14 cellular contexts compared by ENCODE assay signal in genomic region chr20:1881240-1881835, GRCh38. TPM values are rescaled to one million over a fixed set of nuclear protein-coding genes. Genes with fewer than 3 reads are reported as not detected.
DNase-seq lines count a peak whose midpoint lies in the region; ATAC-seq, FAIRE-seq and TF ChIP-seq lines count a peak whose summit lies in the region.
"Had no signal": no experiment of that assay in that cellular context is flagged by ENCODE, and none has a peak within 500 bp of the region (broad histone marks: within the 10 kb centered on the region; RNA-seq: fewer than 3 reads in every experiment).

No MANE protein-coding gene starts in this region.

- H3K4me1 ChIP-seq in small intestine (ENCODE audit: control insufficient read depth in 2 of 2, insufficient read depth in 1 of 2, low read depth in 1 of 2, low read length in 1 of 2) = peaks cover 0 to 4% of the 10 kb centered on the region in 2 donors

- WGBS in small intestine, 3 donors = 33 to 49% (median 42%) methylated on average over 9 to 12 of the region's 12 CpGs

- peak; percentile 73 to 90 for DNase-seq in NCI-H446 (lab: John Stamatoyannopoulos, UW)
- peak in 3 of 10 donors; percentile 46 to 73 (median 69) for DNase-seq in dorsolateral prefrontal cortex
- DNase-seq in left lobe of liver (ENCODE audit: low spot score) = peak; percentile 97
- DNase-seq in small intestine = peak; percentile 46
- DNase-seq in urothelium cell line (ENCODE audit: low spot score) = no peak
- no peak for DNase-seq in NCI-H1092 (lab: John Stamatoyannopoulos, UW)
- no peak for DNase-seq in retina
- DNase-seq: activated CD4-positive, alpha-beta T cell treated with anti-CD3 and anti-CD28 coated beads, Interleukin-2, amount 50 U/mL, for 1 hour; CD4-positive, CD25-positive, alpha-beta regulatory T cell; ovary had no signal

- intact Hi-C loops in dorsolateral prefrontal cortex (cut with DNase I) = no loop called here

- H3K4me3 ChIP-seq in dorsolateral prefrontal cortex = no peak overlapping the region
- H3K4me3 ChIP-seq in small intestine (ENCODE audit: low read depth in 1 of 2, low read length in 2 of 2) = no peak overlapping the region
- H3K4me3 ChIP-seq: coronary artery, esophagus muscularis mucosa, ovary, SJSA1 had no signal

- H3K9me3 ChIP-seq in small intestine (ENCODE audit: control insufficient read depth, low read depth) = no peaks in the 10 kb centered on the region
- H3K9me3 ChIP-seq: esophagus muscularis mucosa, ovary, SJSA1 had no signal

- H3K36me3 ChIP-seq in small intestine (ENCODE audit: control insufficient read depth in 2 of 2, insufficient read depth in 2 of 2, low read length in 2 of 2) = no peaks in the 10 kb centered on the region
- H3K36me3 ChIP-seq: esophagus muscularis mucosa, ovary, SJSA1 had no signal

- no peaks in the 10 kb centered on the region for H3K27me3 ChIP-seq in dorsolateral prefrontal cortex
- no peaks in the 10 kb centered on the region for H3K27me3 ChIP-seq in small intestine (ENCODE audit: control insufficient read depth in 2 of 2, insufficient read depth in 2 of 2, low read length in 2 of 2)
- H3K27me3 ChIP-seq: ovary, SJSA1 had no signal

- peak in 35 of 56 donors; percentile 5 to 60 (median 29) for TF ChIP-seq CTCF in dorsolateral prefrontal cortex (IDR thresholded peaks at IDR 0.05 in 54 of 56, conservative IDR thresholded peaks at IDR 0.05 in 2 of 56; ENCODE audit: low read depth in 1 of 56, partially characterized antibody in 56 of 56)

- FAIRE-seq in small intestine (lab: Jason Lieb, UNC) (no peak), urothelium cell line (lab: Jason Lieb, UNC) (no peak)

- ATAC-seq in left lobe of liver = peak; percentile 90

- H3K27ac ChIP-seq in dorsolateral prefrontal cortex (peak overlapping the region in 52 of 59 donors; percentile 2 to 80 (median 58)), small intestine (ENCODE audit: low read depth in 1 of 2, low read length in 1 of 2) (peak overlapping the region in 1 of 2 donors; percentile 47)
- H3K27ac ChIP-seq: coronary artery, esophagus muscularis mucosa, ovary, SJSA1 had no signal

RNA-seq across cellular contexts. Expression of gene SIRPA, which starts 13.9 kb away (rescaled TPM):
- total RNA-seq in dorsolateral prefrontal cortex (100 to 1,000 TPM; 164 to 389 (median 265) TPM), left lobe of liver (35.9 TPM)
- 10 to 100 TPM; 11.4 to 27.0 (median 17.8) TPM for polyA plus RNA-seq in small intestine
- total RNA-seq: activated T-helper 1 cell treated with anti-CD3 and anti-CD28 coated beads, Interleukin-12 subunit alpha, Interleukin-12 subunit beta, Interleukin-2, Interleukin-4 antibody, amounts not matched to agents 30 ng/mL and 10 ng/mL and 1 ng/mL, durations not matched to agents 14 hours and 24 hours and 36 hours; CD4-positive, CD25-positive, alpha-beta regulatory T cell had no signal
- polyA plus RNA-seq: CD4-positive, CD25-positive, alpha-beta regulatory T cell had no signal

Comparison
In these comparisons a context has a peak if more than half of its experiments do, and no peak if none do; other contexts are left out.
1. DNase-seq: peak in NCI-H446 (2 of 2), left lobe of liver (single experiment) and small intestine (single experiment); none in urothelium cell line (single experiment), NCI-H1092 (single experiment) and retina (single experiment).